Comparison of ENCODE assay signal across 8 cellular contexts in the genomic region with DNA sequence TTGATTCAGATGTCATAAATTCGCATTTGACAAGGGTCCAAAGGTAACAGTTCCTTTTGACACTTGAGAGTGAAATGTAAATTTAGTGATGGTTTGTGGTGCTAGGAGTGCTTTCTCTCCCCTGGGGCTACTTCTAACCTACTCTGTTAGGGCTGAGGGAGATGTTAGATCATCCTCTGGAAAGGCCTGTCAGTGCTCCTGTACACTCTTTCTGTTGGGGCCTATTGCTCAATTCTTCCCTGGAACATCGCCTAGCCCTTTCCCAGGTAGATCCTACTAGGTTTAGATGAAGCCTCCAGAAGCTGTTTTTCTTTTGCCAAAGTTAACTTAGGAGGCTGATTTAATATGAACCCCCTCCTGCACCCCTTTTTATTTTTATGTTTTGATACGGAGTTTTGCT. TPM values are rescaled to one million over a fixed set of nuclear protein-coding genes. Genes with fewer than 3 reads are reported as not detected.
DNase-seq lines count a peak whose midpoint lies in the region; ATAC-seq and TF ChIP-seq lines count a peak whose summit lies in the region.

No MANE protein-coding gene starts in this region.

- H3K36me3 ChIP-seq in skeletal muscle tissue (ENCODE audit: control insufficient read depth in 3 of 3, insufficient read depth in 3 of 3, low read length in 3 of 3) = peaks cover 5 to 9% (median 7%) of the 10 kb centered on the region in 3 donors

- H3K27me3 ChIP-seq in dorsolateral prefrontal cortex = no peaks in the 10 kb centered on the region
- no peaks in the 10 kb centered on the region for H3K27me3 ChIP-seq in skeletal muscle tissue (ENCODE audit: control insufficient read depth in 3 of 3, insufficient read depth in 3 of 3, low read length in 3 of 3)

- no peak for TF ChIP-seq CTCF in NB4 (IDR thresholded peaks at IDR 0.05; ENCODE audit: low read depth, low read length)
- no peak for TF ChIP-seq CTCF in dorsolateral prefrontal cortex (IDR thresholded peaks at IDR 0.05 in 54 of 56, conservative IDR thresholded peaks at IDR 0.05 in 2 of 56; ENCODE audit: low read depth in 1 of 56, partially characterized antibody in 56 of 56)

- no peaks in the 10 kb centered on the region for H3K9me3 ChIP-seq in skeletal muscle tissue (ENCODE audit: control insufficient read depth in 3 of 3, low read length in 3 of 3)

- ATAC-seq in HG03025 (IDR thresholded peaks at IDR 0.05; ENCODE audit: low FRiP score, unreplicated experiment) = no peak
- no peak for ATAC-seq in HG02840 (IDR thresholded peaks at IDR 0.05; ENCODE audit: low FRiP score, unreplicated experiment)

- H3K4me1 ChIP-seq in skeletal muscle tissue (ENCODE audit: control insufficient read depth in 3 of 3, insufficient read depth in 3 of 3, low read length in 3 of 3) = peaks cover 16 to 25% (median 18%) of the 10 kb centered on the region in 3 donors

- intact Hi-C loops in dorsolateral prefrontal cortex (cut with DNase I) = loop anchor here (2.0 to 10.0 kb wide), 4 partner anchors 171 to 501 kb away; partner anchors contain the start of gene STAG1 (in 1 of the 2)

- TF ChIP-seq POLR2A in NB4 (IDR thresholded peaks at IDR 0.05; ENCODE audit: extremely low read depth, insufficient read length) = no peak

- H3K27ac ChIP-seq in dorsolateral prefrontal cortex (peak overlapping the region in 58 of 59 donors; percentile 7 to 99 (median 95)), skeletal muscle tissue (ENCODE audit: low read depth, low read length) (peak overlapping the region; percentile 89)

- peak overlapping the region; percentile 87 to 90 (median 89) for H3K9ac ChIP-seq in skeletal muscle tissue (ENCODE audit: low read depth in 1 of 3, low read length in 3 of 3)

- DNase-seq in NCI-H1436 (lab: John Stamatoyannopoulos, UW) (peak; percentile 27), NCI-H1436 treated with DMSO at 0.1 percent for 48 hours (lab: John Stamatoyannopoulos, UW) (no peak), NB4 (ENCODE audit: low read depth) (peak; percentile 20), dorsolateral prefrontal cortex (no peak)
- no peak for DNase-seq in activated CD4-positive, CD25-positive, alpha-beta regulatory T cell (lab: John Stamatoyannopoulos, UW)

- H3K4me3 ChIP-seq in NB4 (ENCODE audit: low read depth, low read length) (peak overlapping the region; percentile 93), dorsolateral prefrontal cortex (peak overlapping the region in 58 of 59 donors; percentile 42 to 93 (median 82)), skeletal muscle tissue (ENCODE audit: low read length in 3 of 3) (peak overlapping the region; percentile 74 to 93 (median 88))

RNA-seq across cellular contexts. Expression of gene PCCB, which starts 1.4 kb away (rescaled TPM):
- total RNA-seq in dorsolateral prefrontal cortex (100 to 1,000 TPM in 2 of 120 experiments, 10 to 100 TPM in 118; 37.3 to 110 (median 59.5) TPM), skeletal muscle tissue (34.4 TPM)

RNA-seq across cellular contexts. Expression of gene MSL2, which starts 55.4 kb away (rescaled TPM):
- total RNA-seq in dorsolateral prefrontal cortex (10 to 100 TPM; 30.4 to 70.4 (median 41.8) TPM), skeletal muscle tissue (16.2 TPM)

Comparison
In these comparisons a context has a peak if more than half of its experiments do, and no peak if none do; other contexts are left out.
1. DNase-seq: peak in NCI-H1436 (single experiment) and NB4 (single experiment); none in NCI-H1436 treated with DMSO at 0.1 percent for 48 hours (single experiment), dorsolateral prefrontal cortex (0 of 10) and activated CD4-positive, CD25-positive, alpha-beta regulatory T cell (0 of 4).
2. Peak in every context shown above with its lines, with median percentiles within 50 percentile points of each other: H3K4me3 ChIP-seq.